37 cellular contexts compared by ENCODE assay signal in the genomic region with DNA sequence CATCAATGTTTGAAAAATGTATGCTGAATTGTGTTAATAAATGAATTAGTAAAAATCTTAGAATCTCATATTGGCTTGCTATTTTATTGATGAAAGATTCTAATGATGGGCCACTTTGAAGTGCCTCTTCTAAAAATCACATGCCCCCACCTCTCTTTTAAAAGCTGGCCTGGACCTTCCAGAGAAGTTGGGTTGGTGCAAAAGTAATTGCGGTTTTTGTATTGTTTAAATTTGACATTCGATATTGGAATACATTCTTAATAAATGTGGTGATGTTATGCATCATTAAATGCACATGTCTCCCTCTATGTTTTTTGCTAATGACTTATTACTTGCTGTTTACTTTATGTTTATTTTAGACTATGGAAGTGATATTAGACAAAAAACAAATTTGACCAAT.
"Had no signal": no experiment of that assay in that cellular context is flagged by ENCODE, and none has a peak within 500 bp of the region (broad histone marks: within the 10 kb centered on the region; RNA-seq: fewer than 3 reads in every experiment).

No MANE protein-coding gene starts in this region.

- H3K4me3 ChIP-seq: MG63 had no signal

- H3K36me3 ChIP-seq: MG63 had no signal

- H3K9me3 ChIP-seq: MG63 had no signal

- DNase-seq: Karpas-422, Kasumi-1, MG63, MM.1S, MV-4-11, NCI-H1048, NCI-H1092, NCI-H1092 treated with DMSO at 0.1 percent for 48 hours, NCI-H1105, NCI-H1105 treated with DMSO at 0.1 percent for 48 hours, NCI-H1417, NCI-H1417 treated with DMSO at 0.1 percent for 48 hours, NCI-H1436, NCI-H1436 treated with DMSO at 0.1 percent for 48 hours, NCI-H146, NCI-H1694, NCI-H1694 treated with DMSO at 0.1 percent for 48 hours, NCI-H187, NCI-H187 treated with DMSO at 0.1 percent for 48 hours, NCI-H1930, NCI-H2029, NCI-H2029 treated with DMSO at 0.1 percent for 48 hours, NCI-H2081, NCI-H2081 treated with DMSO at 0.1 percent for 48 hours, NCI-H2107, NCI-H2171, NCI-H2171 treated with DMSO at 0.1 percent for 48 hours, NCI-H2227 treated with DMSO at 0.1 percent for 48 hours, NCI-H226, NCI-H345, NCI-H446, NCI-H446 treated with DMSO at 0.1 percent for 48 hours, NCI-H510A, NCI-H510A treated with DMSO at 0.1 percent for 48 hours, NCI-H524, NCI-H524 treated with DMSO at 0.1 percent for 48 hours, NCI-H526 had no signal
